8 cellular contexts compared by ENCODE assay signal in genomic region chr7:100889761-100890639, GRCh38. TPM values are rescaled to one million over a fixed set of nuclear protein-coding genes. Genes with fewer than 3 reads are reported as not detected.
A peak's percentile ranks its signal among the peaks of the same experiment; 100 is the strongest.
DNase-seq lines count a peak whose midpoint lies in the region; ATAC-seq and TF ChIP-seq lines count a peak whose summit lies in the region.

No MANE protein-coding gene starts in this region.

- peaks cover 37 to 50% (median 44%) of the 10 kb centered on the region in 4 donors for H3K4me1 ChIP-seq in esophagus muscularis mucosa

- no peaks in the 10 kb centered on the region for H3K9me3 ChIP-seq in esophagus muscularis mucosa

- H3K4me3 ChIP-seq in esophagus muscularis mucosa, result peak overlapping the region; percentile 63 to 87 (median 70)

- peak overlapping the region; percentile 90 to 95 (median 92) for H3K27ac ChIP-seq in esophagus muscularis mucosa (replicated peaks in 1 of 4)

- ATAC-seq in GM21529 (IDR thresholded peaks at IDR 0.05; ENCODE audit: unreplicated experiment), result peak; percentile 64
- peak; percentile 93 for ATAC-seq in activated T-cell treated with anti-CD3 and anti-CD28 coated beads, Interleukin-2, amount 50 U/mL, for 4 hours

- TF ChIP-seq EP300 in esophagus muscularis mucosa (IDR thresholded peaks at IDR 0.05), result no peak

- no peaks in the 10 kb centered on the region for H3K9me3 Mint-ChIP-seq in activated T-cell treated with anti-CD3 and anti-CD28 coated beads, Interleukin-2, amount 50 U/mL, for 4 hours

- peaks cover 4 to 20% (median 7%) of the 10 kb centered on the region in 4 donors for H3K27me3 ChIP-seq in esophagus muscularis mucosa

- peaks cover 36% of the 10 kb centered on the region for H3K36me3 Mint-ChIP-seq in activated T-cell treated with anti-CD3 and anti-CD28 coated beads, Interleukin-2, amount 50 U/mL, for 4 hours (ENCODE audit: insufficient read depth)

- H3K27me3 Mint-ChIP-seq in activated T-cell treated with anti-CD3 and anti-CD28 coated beads, Interleukin-2, amount 50 U/mL, for 4 hours (ENCODE audit: low read depth), result peaks cover 26% of the 10 kb centered on the region

- peak overlapping the region; percentile 80 for H3K4me3 Mint-ChIP-seq in activated T-cell treated with anti-CD3 and anti-CD28 coated beads, Interleukin-2, amount 50 U/mL, for 4 hours

- DNase-seq in DMS 273 (lab: John Stamatoyannopoulos, UW; ENCODE audit: unreplicated experiment) (peak; percentile 98), KG1 (lab: John Stamatoyannopoulos, UW) (peak; percentile 25), esophagus muscularis mucosa (ENCODE audit: extremely low spot score) (peak; percentile 97), myocyte (ENCODE audit: low read depth) (peak; percentile 97)
- peak; percentile 87 for DNase-seq in activated T-cell treated with anti-CD3 and anti-CD28 coated beads, Interleukin-2, amount 50 U/mL, for 4 hours
- peak; percentile 81 for DNase-seq in stimulated activated CD8-positive, alpha-beta memory T cell treated with anti-CD3 and anti-CD28 coated beads, Interleukin-7, amount 100 ng/mL, for 24 hours (ENCODE audit: low read depth)

- intact Hi-C loops in esophagus muscularis mucosa (cut with DNase I), result loop anchor here (10.0 kb wide), 1 partner anchor 185 kb away; the partner anchor contains the start of gene POP7

- peaks cover 37% of the 10 kb centered on the region for H3K4me1 Mint-ChIP-seq in activated T-cell treated with anti-CD3 and anti-CD28 coated beads, Interleukin-2, amount 50 U/mL, for 4 hours (ENCODE audit: low read depth)

- 2% methylated on average over 44 of the region's 62 CpGs for WGBS in esophagus muscularis mucosa

- no peak for TF ChIP-seq CTCF in esophagus muscularis mucosa (IDR thresholded peaks at IDR 0.05)

- TF ChIP-seq POLR2A in esophagus muscularis mucosa (IDR thresholded peaks at IDR 0.05; ENCODE audit: low read depth), result no peak

- peaks cover 31 to 39% (median 38%) of the 10 kb centered on the region in 4 donors for H3K36me3 ChIP-seq in esophagus muscularis mucosa

TF ChIP-seq in PFSK-1, 5 proteins besides CTCF, POLR2A, EP300 and RAD21:
- TF ChIP-seq POLR2AphosphoS5 (IDR thresholded peaks at IDR 0.05; ENCODE audit: low read depth, low read length) (peak; percentile 69), TAF1 (IDR thresholded peaks at IDR 0.05; ENCODE audit: borderline replicate concordance, insufficient read depth, low read length) (peak; percentile 94; the same call in 1 of the 2 replicates), SIN3A (IDR thresholded peaks at IDR 0.05; ENCODE audit: borderline replicate concordance, insufficient read depth, low read length) (no peak), REST (IDR thresholded peaks at IDR 0.05; ENCODE audit: insufficient read depth in 1 of 2, low read depth in 2 of 2, low read length in 2 of 2) (0 out of 4 replicates have a peak, but pooled peaks of 1 of the 2 experiments have one; percentile 16)
TF ChIP-seq in PFSK-1: peak in this region for 3.

RNA-seq across cellular contexts. Expression of gene UFSP1, which starts 0.5 kb away (rescaled TPM):
- 7.9 TPM for polyA plus RNA-seq in PFSK-1 (2012; ENCODE audit: insufficient read length, low read depth)
- 1 to 10 TPM; 3.7 to 5.1 (median 4.6) TPM for total RNA-seq in activated T-cell treated with anti-CD3 and anti-CD28 coated beads, Interleukin-2, amount 50 U/mL, for 4 hours
- total RNA-seq in esophagus muscularis mucosa, result 1 to 10 TPM; 2.1 to 8.7 (median 5.7) TPM
- total RNA-seq in myocyte, result 8.5 and 14.3 TPM in 2 replicates
- 5.4 TPM for polyA plus RNA-seq in myocyte (2012)

RNA-seq across cellular contexts. Expression of gene ACHE, which starts 5.7 kb away (rescaled TPM):
- 1.8 TPM for polyA plus RNA-seq in PFSK-1 (2012; ENCODE audit: insufficient read length, low read depth)
- under 1 TPM; 0.32 to 0.54 (median 0.35) TPM for total RNA-seq in activated T-cell treated with anti-CD3 and anti-CD28 coated beads, Interleukin-2, amount 50 U/mL, for 4 hours
- 1 to 10 TPM; 2.5 to 4.6 (median 3.5) TPM for total RNA-seq in esophagus muscularis mucosa
- total RNA-seq in myocyte, result 51.0 and 84.4 TPM in 2 replicates
- polyA plus RNA-seq in myocyte (2012), result 6.8 TPM

RNA-seq across cellular contexts. Expression of gene SRRT, which starts 15.1 kb away (rescaled TPM):
- 164 TPM for polyA plus RNA-seq in PFSK-1 (2012; ENCODE audit: insufficient read length, low read depth)
- 100 to 1,000 TPM; 406 to 450 (median 436) TPM for total RNA-seq in activated T-cell treated with anti-CD3 and anti-CD28 coated beads, Interleukin-2, amount 50 U/mL, for 4 hours
- total RNA-seq in esophagus muscularis mucosa (10 to 100 TPM; 47.2 to 69.6 (median 61.7) TPM), myocyte (44.7 and 55.7 TPM in 2 replicates)
- polyA plus RNA-seq in myocyte (2012), result 82.6 TPM

RNA-seq across cellular contexts. Expression of gene TRIP6, which starts 22.8 kb away (rescaled TPM):
- 43.0 TPM for polyA plus RNA-seq in PFSK-1 (2012; ENCODE audit: insufficient read length, low read depth)
- 10 to 100 TPM; 44.9 to 47.7 (median 45.4) TPM for total RNA-seq in activated T-cell treated with anti-CD3 and anti-CD28 coated beads, Interleukin-2, amount 50 U/mL, for 4 hours
- total RNA-seq in esophagus muscularis mucosa (10 to 100 TPM; 60.2 to 89.9 (median 81.2) TPM), myocyte (94.2 and 99.3 TPM in 2 replicates)
- 111 TPM for polyA plus RNA-seq in myocyte (2012)

RNA-seq across cellular contexts. Expression of gene SLC12A9, which starts 37.5 kb away (rescaled TPM):
- 22.0 TPM for polyA plus RNA-seq in PFSK-1 (2012; ENCODE audit: insufficient read length, low read depth)
- 10 to 100 TPM; 22.9 to 31.7 (median 29.6) TPM for total RNA-seq in activated T-cell treated with anti-CD3 and anti-CD28 coated beads, Interleukin-2, amount 50 U/mL, for 4 hours
- 10 to 100 TPM; 15.0 to 26.0 (median 19.9) TPM for total RNA-seq in esophagus muscularis mucosa
- total RNA-seq in myocyte, result 13.4 and 23.8 TPM in 2 replicates
- 23.6 TPM for polyA plus RNA-seq in myocyte (2012)

Comparison
In these comparisons a context has a peak if more than half of its experiments do, and no peak if none do; other contexts are left out.
1. Peak in every context shown above with its lines: DNase-seq, ATAC-seq, H3K4me3 ChIP-seq and H3K27ac ChIP-seq.
2. DNase-seq: peak in every context shown above with its lines; median percentile 98 in DMS 273; 97 in esophagus muscularis mucosa; 97 in myocyte; 87 in activated T-cell treated with anti-CD3 and anti-CD28 coated beads, Interleukin-2, amount 50 U/mL, for 4 hours; 81 in stimulated activated CD8-positive, alpha-beta memory T cell treated with anti-CD3 and anti-CD28 coated beads, Interleukin-7, amount 100 ng/mL, for 24 hours; 25 in KG1.